8 cellular contexts compared by ENCODE assay signal in genomic region chr3:170908235-170909116, GRCh38. TPM values are rescaled to one million over a fixed set of nuclear protein-coding genes. Genes with fewer than 3 reads are reported as not detected.
DNase-seq lines count a peak whose midpoint lies in the region; ATAC-seq and TF ChIP-seq lines count a peak whose summit lies in the region.

Gene EIF5A2 (minus strand): TSS chr3:170908637. CDS start chr3:170907806, 831 bp downstream.

- no peaks in the 10 kb centered on the region; the same call in 1 of the 2 replicates for H3K36me3 ChIP-seq in Panc1 (ENCODE audit: control insufficient read depth, insufficient read depth, low read length)

- TF ChIP-seq CTCF in Panc1 (IDR thresholded peaks at IDR 0.05) (peak; percentile 14; the same call in 1 of the 2 replicates), fibroblast of mammary gland (conservative IDR thresholded peaks at IDR 0.05; ENCODE audit: control insufficient read depth, insufficient read depth, low read depth, low read length) (no peak)

- H3K4me3 Mint-ChIP-seq in IgD-negative memory B cell: peak within 1 kb of the TSS; percentile 91 to 97 (median 95)
- H3K4me3 Mint-ChIP-seq in activated T-cell treated with anti-CD3 and anti-CD28 coated beads, Interleukin-2, amount 50 U/mL, for 72 hours: peak within 1 kb of the TSS; percentile 93 to 99
- H3K4me3 Mint-ChIP-seq in naive thymus-derived CD8-positive, alpha-beta T cell: peak within 1 kb of the TSS; percentile 86 to 99 (median 96)
- peak within 1 kb of the TSS; percentile 99 for H3K4me3 Mint-ChIP-seq in stimulated activated memory B cell treated with anti-CD40 and anti-IgM and Interleukin-4, amounts not matched to agents 10 μg/mL and 1 μg/mL and 100 μg/mL, for 72 hours

- H3K27me3 ChIP-seq in Panc1 (ENCODE audit: control insufficient read depth, insufficient read depth, low read length): no peaks in the 10 kb centered on the region

- in situ Hi-C loops in Panc1 (cut with HindIII; ENCODE audit: low pct_unique_long_range_greater_than_20kb, low sequenced_read_pairs): no loop called here

- peak within 1 kb of the TSS; percentile 86 for H3K27ac ChIP-seq in Panc1 (ENCODE audit: low read length)

- H3K9me3 ChIP-seq in Panc1 (ENCODE audit: control insufficient read depth, insufficient read depth, low read depth, low read length): peaks cover 11% of the 10 kb centered on the region; the same call in 1 of the 2 replicates

- H3K27ac Mint-ChIP-seq in IgD-negative memory B cell: peak within 1 kb of the TSS; percentile 87 to 92 (median 90)
- H3K27ac Mint-ChIP-seq in activated T-cell treated with anti-CD3 and anti-CD28 coated beads, Interleukin-2, amount 50 U/mL, for 72 hours: peak within 1 kb of the TSS; percentile 96
- H3K27ac Mint-ChIP-seq in naive thymus-derived CD8-positive, alpha-beta T cell: peak within 1 kb of the TSS; percentile 83 to 98 (median 96)
- H3K27ac Mint-ChIP-seq in stimulated activated memory B cell treated with anti-CD40 and anti-IgM and Interleukin-4, amounts not matched to agents 10 μg/mL and 1 μg/mL and 100 μg/mL, for 72 hours: peak within 1 kb of the TSS; percentile 86

- peaks cover 5 to 8% (median 7%) of the 10 kb centered on the region in 3 donors for H3K9me3 Mint-ChIP-seq in IgD-negative memory B cell
- H3K9me3 Mint-ChIP-seq in activated T-cell treated with anti-CD3 and anti-CD28 coated beads, Interleukin-2, amount 50 U/mL, for 72 hours: peaks cover 4 to 6% of the 10 kb centered on the region in 2 donors
- peaks cover 0 to 36% (median 18%) of the 10 kb centered on the region in 9 donors for H3K9me3 Mint-ChIP-seq in naive thymus-derived CD8-positive, alpha-beta T cell
- H3K9me3 Mint-ChIP-seq in stimulated activated memory B cell treated with anti-CD40 and anti-IgM and Interleukin-4, amounts not matched to agents 10 μg/mL and 1 μg/mL and 100 μg/mL, for 72 hours: peaks cover 5% of the 10 kb centered on the region

- POLR2A ChIA-PET in Panc1 (lab: Charles Lee): interaction anchor here (1.8 kb wide), 1 partner anchor 39 kb away, joined by 9 read pairs; the partner anchor contains the start of gene RPL22L1
- POLR2A ChIA-PET in naive thymus-derived CD8-positive, alpha-beta T cell (lab: Charles Lee): interaction anchor here (0.6 to 1.8 kb wide), 5 partner anchors 10 to 1144 kb away, joined by 3 to 28 read pairs (median 3); partner anchors contain the start of gene RPL22L1

- no TSS peak for BruUV-seq in Panc1 (replicated peaks; lab: Mats Ljungman, UMichigan)

- DNase-seq in DMS114 treated with DMSO at 0.1 percent for 48 hours (lab: John Stamatoyannopoulos, UW; ENCODE audit: unreplicated experiment) (peak; percentile 94), Panc1 (ENCODE audit: low read depth, low spot score) (peak; percentile 78), fibroblast of mammary gland (ENCODE audit: low read depth) (peak; percentile 95)
- peak; percentile 94 to 95 for DNase-seq in activated T-cell treated with anti-CD3 and anti-CD28 coated beads, Interleukin-2, amount 50 U/mL, for 72 hours
- peak; percentile 82 to 98 (median 93) for DNase-seq in naive thymus-derived CD8-positive, alpha-beta T cell

- no peaks in the 10 kb centered on the region for H3K36me3 Mint-ChIP-seq in IgD-negative memory B cell
- peaks cover 4 to 6% of the 10 kb centered on the region in 2 donors for H3K36me3 Mint-ChIP-seq in activated T-cell treated with anti-CD3 and anti-CD28 coated beads, Interleukin-2, amount 50 U/mL, for 72 hours (ENCODE audit: insufficient read depth in 2 of 2)
- peaks cover 2 to 6% (median 2%) of the 10 kb centered on the region in 3 donors for H3K36me3 Mint-ChIP-seq in naive thymus-derived CD8-positive, alpha-beta T cell
- no peaks in the 10 kb centered on the region for H3K36me3 Mint-ChIP-seq in stimulated activated memory B cell treated with anti-CD40 and anti-IgM and Interleukin-4, amounts not matched to agents 10 μg/mL and 1 μg/mL and 100 μg/mL, for 72 hours

- H3K4me3 ChIP-seq in Panc1 (ENCODE audit: low read depth in 2 of 2, low read length in 2 of 2) (peak within 1 kb of the TSS; percentile 70 to 93), fibroblast of mammary gland (ENCODE audit: control insufficient read depth, low read depth, low read length) (peak within 1 kb of the TSS; percentile 73)

- ATAC-seq in GM21619 (IDR thresholded peaks at IDR 0.05; ENCODE audit: unreplicated experiment) (peak; percentile 91), Panc1 (peak; percentile 99)
- ATAC-seq in activated T-cell treated with anti-CD3 and anti-CD28 coated beads, Interleukin-2, amount 50 U/mL, for 72 hours (replicated peaks in 1 of 2): peak; percentile 94 to 95
- ATAC-seq in naive thymus-derived CD8-positive, alpha-beta T cell: peak; percentile 89 to 94
- peak; percentile 97 for ATAC-seq in stimulated activated memory B cell treated with anti-CD40 and anti-IgM and Interleukin-4, amounts not matched to agents 10 μg/mL and 1 μg/mL and 100 μg/mL, for 72 hours

- H3K4me1 ChIP-seq in Panc1 (ENCODE audit: control insufficient read depth, insufficient read depth, low read length): peaks cover 10% of the 10 kb centered on the region

- CTCF ChIA-PET in Panc1 (lab: Charles Lee): no interaction called here

- intact Hi-C loops in Panc1 (cut with micrococcal nuclease; ENCODE audit: unreplicated experiment): no loop called here

- peaks cover 6 to 14% (median 9%) of the 10 kb centered on the region in 3 donors for H3K4me1 Mint-ChIP-seq in IgD-negative memory B cell
- H3K4me1 Mint-ChIP-seq in activated T-cell treated with anti-CD3 and anti-CD28 coated beads, Interleukin-2, amount 50 U/mL, for 72 hours (ENCODE audit: low read depth): peaks cover 17% of the 10 kb centered on the region
- H3K4me1 Mint-ChIP-seq in naive thymus-derived CD8-positive, alpha-beta T cell: peaks cover 6 to 26% (median 15%) of the 10 kb centered on the region in 4 donors
- peaks cover 12% of the 10 kb centered on the region for H3K4me1 Mint-ChIP-seq in stimulated activated memory B cell treated with anti-CD40 and anti-IgM and Interleukin-4, amounts not matched to agents 10 μg/mL and 1 μg/mL and 100 μg/mL, for 72 hours

- H3K27me3 Mint-ChIP-seq in IgD-negative memory B cell: no peaks in the 10 kb centered on the region
- no peaks in the 10 kb centered on the region for H3K27me3 Mint-ChIP-seq in activated T-cell treated with anti-CD3 and anti-CD28 coated beads, Interleukin-2, amount 50 U/mL, for 72 hours (ENCODE audit: low read depth)
- H3K27me3 Mint-ChIP-seq in naive thymus-derived CD8-positive, alpha-beta T cell: no peaks in the 10 kb centered on the region
- H3K27me3 Mint-ChIP-seq in stimulated activated memory B cell treated with anti-CD40 and anti-IgM and Interleukin-4, amounts not matched to agents 10 μg/mL and 1 μg/mL and 100 μg/mL, for 72 hours: no peaks in the 10 kb centered on the region

RNA-seq across cellular contexts. Expression of gene EIF5A2, which starts in this region (rescaled TPM):
- polyA plus RNA-seq in IgD-negative memory B cell: 5.9 TPM
- 72.0 TPM for total RNA-seq in Panc1 (2021; ENCODE audit: unreplicated experiment)
- polyA plus RNA-seq in Panc1 (2012; ENCODE audit: insufficient read length): 27.2 TPM
- 1 to 10 TPM; 6.0 to 7.1 TPM for total RNA-seq in activated T-cell treated with anti-CD3 and anti-CD28 coated beads, Interleukin-2, amount 50 U/mL, for 72 hours
- 10 to 100 TPM; 10.6 to 14.5 TPM for total RNA-seq in naive thymus-derived CD8-positive, alpha-beta T cell
- polyA plus RNA-seq in naive thymus-derived CD8-positive, alpha-beta T cell: 10 to 100 TPM in 2 of 3 donors, 1 to 10 TPM in 1; 9.8 to 14.8 (median 11.6) TPM

Comparison
In these comparisons a context has a peak if more than half of its experiments do, and no peak if none do; other contexts are left out.
1. Peak in every context shown above with its lines: DNase-seq, ATAC-seq, H3K4me3 ChIP-seq and H3K27ac ChIP-seq.